Comparison of ENCODE assay signal across 1 cellular context in the genomic region with DNA sequence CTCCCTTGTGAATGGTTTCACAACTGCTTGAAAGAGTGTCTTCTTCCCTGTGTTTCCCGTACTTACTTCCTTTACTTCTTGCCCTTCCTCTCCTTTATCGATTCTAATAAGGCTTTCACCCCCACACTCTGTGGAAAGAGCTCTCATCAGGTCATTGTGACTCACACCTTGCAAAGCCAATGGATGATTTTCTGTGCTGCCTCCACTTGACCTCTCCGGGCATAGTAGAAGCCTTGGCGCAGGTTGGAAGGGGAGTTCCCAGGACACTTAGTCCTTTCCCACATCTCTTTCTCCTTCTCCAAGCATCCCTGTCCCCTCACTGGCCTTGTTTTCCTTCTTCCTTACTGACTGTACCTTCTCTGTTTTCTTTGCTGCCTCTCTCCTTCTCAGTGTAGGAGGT.
TF ChIP-seq lines count a peak whose summit lies in the region.

No MANE protein-coding gene starts in this region.

TF ChIP-seq in HCT116, 20 proteins besides CTCF, POLR2A, EP300 and RAD21 (continued from another document):
- TF ChIP-seq REST (IDR thresholded peaks at IDR 0.05; ENCODE audit: low read depth) (no peak), SRF (IDR thresholded peaks at IDR 0.05; ENCODE audit: low read depth) (no peak), FOSL1 (IDR thresholded peaks at IDR 0.05; ENCODE audit: low read depth) (no peak), CBX3 (IDR thresholded peaks at IDR 0.05; ENCODE audit: low read depth) (no peak), POLR2AphosphoS5 (IDR thresholded peaks at IDR 0.05; ENCODE audit: low read depth, low read length) (no peak), EZH2 (IDR thresholded peaks at IDR 0.05) (no peak), ATF3 (IDR thresholded peaks at IDR 0.05) (no peak), JUND (IDR thresholded peaks at IDR 0.05) (no peak), MAX (IDR thresholded peaks at IDR 0.05) (no peak), ELF1 (IDR thresholded peaks at IDR 0.05; ENCODE audit: borderline replicate concordance, low read depth) (no peak), SIN3A (IDR thresholded peaks at IDR 0.05; ENCODE audit: low read depth) (no peak), SP1 (IDR thresholded peaks at IDR 0.05; ENCODE audit: low read depth) (no peak), EGR1 (IDR thresholded peaks at IDR 0.05; ENCODE audit: low read depth) (no peak)
- TF ChIP-seq, protein P1, sequence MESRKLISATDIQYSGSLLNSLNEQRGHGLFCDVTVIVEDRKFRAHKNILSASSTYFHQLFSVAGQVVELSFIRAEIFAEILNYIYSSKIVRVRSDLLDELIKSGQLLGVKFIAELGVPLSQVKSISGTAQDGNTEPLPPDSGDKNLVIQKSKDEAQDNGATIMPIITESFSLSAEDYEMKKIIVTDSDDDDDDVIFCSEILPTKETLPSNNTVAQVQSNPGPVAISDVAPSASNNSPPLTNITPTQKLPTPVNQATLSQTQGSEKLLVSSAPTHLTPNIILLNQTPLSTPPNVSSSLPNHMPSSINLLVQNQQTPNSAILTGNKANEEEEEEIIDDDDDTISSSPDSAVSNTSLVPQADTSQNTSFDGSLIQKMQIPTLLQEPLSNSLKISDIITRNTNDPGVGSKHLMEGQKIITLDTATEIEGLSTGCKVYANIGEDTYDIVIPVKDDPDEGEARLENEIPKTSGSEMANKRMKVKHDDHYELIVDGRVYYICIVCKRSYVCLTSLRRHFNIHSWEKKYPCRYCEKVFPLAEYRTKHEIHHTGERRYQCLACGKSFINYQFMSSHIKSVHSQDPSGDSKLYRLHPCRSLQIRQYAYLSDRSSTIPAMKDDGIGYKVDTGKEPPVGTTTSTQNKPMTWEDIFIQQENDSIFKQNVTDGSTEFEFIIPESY (IDR thresholded peaks at IDR 0.05; ENCODE audit: extremely low read depth, insufficient replicate concordance, low read length) = no peak
